33 cellular contexts compared by ENCODE assay signal in the genomic region with DNA sequence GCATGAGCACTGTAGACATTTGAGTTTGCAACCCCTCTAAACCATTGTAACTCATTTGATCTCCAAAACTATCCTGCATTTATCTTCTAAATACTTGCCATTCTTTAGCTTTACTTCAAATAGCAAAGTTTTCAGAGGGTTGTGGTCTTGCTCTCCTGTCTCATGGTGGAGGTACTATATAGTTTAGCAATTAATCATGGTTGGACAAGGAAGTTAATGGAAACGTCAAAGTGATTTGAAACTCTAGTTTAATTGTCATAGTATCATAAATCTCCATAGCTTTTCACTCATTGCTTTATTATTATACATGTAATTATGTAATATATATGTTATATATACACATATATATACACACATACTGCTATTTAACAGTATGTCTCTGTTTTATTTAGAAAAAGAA.
"Had no signal": no experiment of that assay in that cellular context is flagged by ENCODE, and none has a peak within 500 bp of the region (broad histone marks: within the 10 kb centered on the region; RNA-seq: fewer than 3 reads in every experiment).

No MANE protein-coding gene starts in this region.

- H3K27ac Mint-ChIP-seq: natural killer cell treated with Interleukin-12 subunit alpha and Interleukin-12 subunit beta and Interleukin-15 and Interleukin-18, amount 100 ng/mL, for 72 hours; stimulated activated naive B cell treated with anti-CD40 and anti-IgM and Interleukin-4, amounts not matched to agents 10 μg/mL and 1 μg/mL and 100 μg/mL, for 72 hours had no signal

- H3K36me3 Mint-ChIP-seq: natural killer cell treated with Interleukin-12 subunit alpha and Interleukin-12 subunit beta and Interleukin-15 and Interleukin-18, amount 100 ng/mL, for 72 hours; stimulated activated naive B cell treated with anti-CD40 and anti-IgM and Interleukin-4, amounts not matched to agents 10 μg/mL and 1 μg/mL and 100 μg/mL, for 72 hours had no signal

- H3K27ac ChIP-seq: hepatocyte, left lung, lower lobe of right lung, pancreas, prostate gland, skin epidermis, stomach, testis, thyroid gland, transverse colon, upper lobe of left lung, vagina had no signal

- H3K9me3 ChIP-seq: left lung, lower lobe of right lung, mucosa of descending colon, pancreas, prostate gland, stomach, testis, thyroid gland, transverse colon, upper lobe of left lung, vagina had no signal

- H2AFZ ChIP-seq: hepatocyte had no signal

- H3K27me3 ChIP-seq: hepatocyte, left lung, pancreas, stomach, testis, thyroid gland, transverse colon, upper lobe of left lung, vagina had no signal

- H3K4me1 ChIP-seq: left lung, lower lobe of right lung, pancreas, prostate gland, stomach, testis, thyroid gland, transverse colon, upper lobe of left lung, vagina had no signal

- H3K27me3 Mint-ChIP-seq: natural killer cell treated with Interleukin-12 subunit alpha and Interleukin-12 subunit beta and Interleukin-15 and Interleukin-18, amount 100 ng/mL, for 72 hours; stimulated activated naive B cell treated with anti-CD40 and anti-IgM and Interleukin-4, amounts not matched to agents 10 μg/mL and 1 μg/mL and 100 μg/mL, for 72 hours had no signal

- H3K4me3 Mint-ChIP-seq: naive thymus-derived CD4-positive, alpha-beta T cell; natural killer cell treated with Interleukin-12 subunit alpha and Interleukin-12 subunit beta and Interleukin-15 and Interleukin-18, amount 100 ng/mL, for 72 hours; neural crest cell; stimulated activated naive B cell treated with anti-CD40 and anti-IgM and Interleukin-4, amounts not matched to agents 10 μg/mL and 1 μg/mL and 100 μg/mL, for 72 hours had no signal

- ATAC-seq: left cardiac atrium; left lung; lower lobe of right lung; mucosa of descending colon; naive thymus-derived CD4-positive, alpha-beta T cell; natural killer cell treated with Interleukin-12 subunit alpha and Interleukin-12 subunit beta and Interleukin-15 and Interleukin-18, amount 100 ng/mL, for 72 hours; pancreas; right cardiac atrium; sciatic nerve; stimulated activated naive B cell treated with anti-CD40 and anti-IgM and Interleukin-4, amounts not matched to agents 10 μg/mL and 1 μg/mL and 100 μg/mL, for 72 hours; stimulated activated naive CD8-positive, alpha-beta T cell treated with anti-CD3 and anti-CD28 coated beads, Interleukin-15, Interleukin-2, amounts not matched to agents 100 U/mL and 50 U/mL, for 24 hours had no signal

- H3K4me2 ChIP-seq: hepatocyte had no signal

- FAIRE-seq: keratinocyte, pancreas had no signal

- H3K4me3 ChIP-seq: hepatocyte, left lung, lower lobe of right lung, mucosa of descending colon, pancreas, prostate gland, skin epidermis, stomach, testis, thyroid gland, transverse colon, upper lobe of left lung, vagina had no signal

- H3K9me3 Mint-ChIP-seq: natural killer cell treated with Interleukin-12 subunit alpha and Interleukin-12 subunit beta and Interleukin-15 and Interleukin-18, amount 100 ng/mL, for 72 hours; neural crest cell; stimulated activated naive B cell treated with anti-CD40 and anti-IgM and Interleukin-4, amounts not matched to agents 10 μg/mL and 1 μg/mL and 100 μg/mL, for 72 hours had no signal

- H3K36me3 ChIP-seq: left lung, lower lobe of right lung, pancreas, prostate gland, stomach, thyroid gland, transverse colon, upper lobe of left lung, vagina had no signal

- H3K4me1 Mint-ChIP-seq: stimulated activated naive B cell treated with anti-CD40 and anti-IgM and Interleukin-4, amounts not matched to agents 10 μg/mL and 1 μg/mL and 100 μg/mL, for 72 hours had no signal

- DNase-seq: kidney glomerular epithelial cell; left cardiac atrium; left lung; lower lobe of right lung; mammary epithelial cell; mesenchymal stem cell; midbrain; mucosa of descending colon; naive thymus-derived CD4-positive, alpha-beta T cell; nucleus accumbens; pancreas; posterior cingulate gyrus; retina; right cardiac atrium; stimulated activated CD4-positive, alpha-beta T cell treated with anti-CD3 and anti-CD28 coated beads, Interleukin-12 subunit alpha, Interleukin-12 subunit beta, amount 100 ng/mL, for 4 hours; stimulated activated CD4-positive, alpha-beta T cell treated with anti-CD3 and anti-CD28 coated beads, Interleukin-15, amount 100 ng/mL, for 24 hours; stimulated activated CD4-positive, alpha-beta T cell treated with anti-CD3 and anti-CD28 coated beads, Interleukin-2, amount 100 ng/mL, for 24 hours; stimulated activated CD4-positive, alpha-beta T cell treated with anti-CD3 and anti-CD28 coated beads, Interleukin-4, amount 100 ng/mL, for 1 hour; stimulated activated naive B cell treated with anti-CD40 and anti-IgM and Interleukin-4, amounts not matched to agents 10 μg/mL and 1 μg/mL and 100 μg/mL, for 72 hours; stimulated activated naive CD8-positive, alpha-beta T cell treated with anti-CD3 and anti-CD28 coated beads, Interleukin-15, Interleukin-2, amounts not matched to agents 100 U/mL and 50 U/mL, for 24 hours; stomach; testis; thyroid gland; transverse colon; upper lobe of left lung had no signal
